ENCODE assay signal across 9 cellular contexts in the genomic region with DNA sequence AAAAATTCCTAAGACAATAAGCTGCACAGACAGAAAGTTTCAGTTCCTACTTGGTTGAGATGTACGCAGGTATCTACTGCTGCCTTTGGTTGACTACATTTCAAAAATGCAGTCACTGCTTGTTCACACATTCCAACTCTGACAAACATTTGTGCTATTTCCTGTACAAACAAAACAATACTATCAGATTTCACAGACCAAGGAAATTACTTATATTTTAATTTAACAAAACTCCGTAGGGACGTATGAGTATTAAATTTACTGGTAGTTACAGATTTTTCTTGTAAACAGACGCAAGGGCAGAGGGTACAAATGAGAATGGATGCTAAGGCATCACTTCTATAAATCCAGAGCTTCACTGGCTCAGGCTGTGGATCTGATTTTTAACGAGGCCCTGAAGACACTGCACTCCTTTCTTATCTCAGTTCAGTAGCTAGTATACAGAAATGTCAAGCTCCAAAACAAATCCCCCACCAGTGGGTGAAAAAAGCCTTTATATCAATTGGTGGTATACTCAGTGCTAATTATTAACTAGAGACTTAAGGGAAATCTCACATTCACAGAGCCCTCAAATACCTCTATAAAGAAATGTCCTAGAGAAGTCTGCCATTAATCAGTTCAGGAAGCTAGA. TPM values are rescaled to one million over a fixed set of nuclear protein-coding genes. Genes with fewer than 3 reads are reported as not detected.
A peak's percentile ranks its signal among the peaks of the same experiment; 100 is the strongest.
DNase-seq lines count a peak whose midpoint lies in the region; ATAC-seq and TF ChIP-seq lines count a peak whose summit lies in the region.
"Had no signal": no experiment of that assay in that cellular context is flagged by ENCODE, and none has a peak within 500 bp of the region (broad histone marks: within the 10 kb centered on the region; RNA-seq: fewer than 3 reads in every experiment).

No MANE protein-coding gene starts in this region.

- peaks cover 3% of the 10 kb centered on the region for H3K79me1 ChIP-seq in trophoblast cell (ENCODE audit: low read length)

- no peak overlapping the region for H4K12ac ChIP-seq in trophoblast cell (ENCODE audit: low read depth, low read length)

- no peaks in the 10 kb centered on the region for H3K27me3 Mint-ChIP-seq in activated naive CD4-positive, alpha-beta T cell treated with anti-CD3 and anti-CD28 coated beads, Interleukin-2, amount 10 ng/mL, durations not matched to agents 7 days and 5 days
- H3K27me3 Mint-ChIP-seq: naive B cell had no signal

- no peaks in the 10 kb centered on the region for H3K27me3 ChIP-seq in body of pancreas
- H3K27me3 ChIP-seq in trophoblast cell (ENCODE audit: insufficient read depth, low read length), result no peaks in the 10 kb centered on the region

- no peak overlapping the region for H3K4ac ChIP-seq in trophoblast cell (ENCODE audit: low read depth, low read length)

- H2BK5ac ChIP-seq in trophoblast cell (ENCODE audit: low read depth, low read length, poor library complexity), result no peak overlapping the region

- H4K8ac ChIP-seq in trophoblast cell (ENCODE audit: low read depth, low read length), result no peak overlapping the region

- no peak overlapping the region for H2BK12ac ChIP-seq in trophoblast cell (ENCODE audit: low read length)

- peak overlapping the region; percentile 47 for H3K4me2 ChIP-seq in trophoblast cell (ENCODE audit: low read length)

- TF ChIP-seq POLR2A in body of pancreas (IDR thresholded peaks at IDR 0.05), result no peak

- no peak overlapping the region for H4K91ac ChIP-seq in trophoblast cell (ENCODE audit: low read depth, low read length)

- H3K9me3 Mint-ChIP-seq in activated naive CD4-positive, alpha-beta T cell treated with anti-CD3 and anti-CD28 coated beads, Interleukin-2, amount 10 ng/mL, durations not matched to agents 7 days and 5 days, result no peaks in the 10 kb centered on the region

- WGBS in body of pancreas, 2 donors, result 36 to 51% methylated on average over 5 of the region's 5 CpGs
- WGBS in trophoblast cell (ENCODE audit: extremely low coverage, insufficient coverage, insufficient read length), result no CpG with 5 or more reads among the region's 5 CpGs

- H3K14ac ChIP-seq in trophoblast cell (ENCODE audit: low read length), result no peak overlapping the region

- no peak overlapping the region for H3K18ac ChIP-seq in trophoblast cell (ENCODE audit: low read length)

- peaks cover 3% of the 10 kb centered on the region for H3K36me3 Mint-ChIP-seq in activated naive CD4-positive, alpha-beta T cell treated with anti-CD3 and anti-CD28 coated beads, Interleukin-2, amount 10 ng/mL, durations not matched to agents 7 days and 5 days

- peaks cover 0 to 9% of the 10 kb centered on the region in 2 donors for H3K36me3 ChIP-seq in body of pancreas (replicated peaks in 1 of 2; ENCODE audit: insufficient read depth in 1 of 2, low read depth in 2 of 2)
- peaks cover 2 to 5% of the 10 kb centered on the region in 2 experiments for H3K36me3 ChIP-seq in trophoblast cell (ENCODE audit: control insufficient read depth in 1 of 2, insufficient read depth in 2 of 2, low read length in 2 of 2)

- H3K4me3 ChIP-seq in body of pancreas (no peak overlapping the region), trophoblast cell (ENCODE audit: low read depth, low read length) (no peak overlapping the region)

- intact Hi-C loops in body of pancreas (cut with DNase I), result no loop called here
- intact Hi-C loops in posterior cingulate gyrus (cut with DNase I), result no loop called here

- no peaks in the 10 kb centered on the region for H3K4me1 Mint-ChIP-seq in activated naive CD4-positive, alpha-beta T cell treated with anti-CD3 and anti-CD28 coated beads, Interleukin-2, amount 10 ng/mL, durations not matched to agents 7 days and 5 days
- H3K4me1 Mint-ChIP-seq: naive B cell had no signal

- H2AFZ ChIP-seq in trophoblast cell (ENCODE audit: insufficient read depth, low read length, poor library complexity), result no peak overlapping the region

- H3K27ac ChIP-seq in body of pancreas (peak overlapping the region in 2 of 4 donors; percentile 59 to 70), trophoblast cell (ENCODE audit: low read depth, low read length) (peak overlapping the region; percentile 85)

- CTCF ChIA-PET in activated naive CD4-positive, alpha-beta T cell treated with anti-CD3 and anti-CD28 coated beads, Interleukin-2, amount 10 ng/mL, durations not matched to agents 7 days and 5 days (lab: Charles Lee), result no interaction called here

- DNase-seq in body of pancreas (no peak), trophoblast cell (peak; percentile 19 to 80), NCI-H2227 (lab: John Stamatoyannopoulos, UW; ENCODE audit: unreplicated experiment) (no peak), posterior cingulate gyrus (no peak), DMS153 (lab: John Stamatoyannopoulos, UW) (no peak)
- no peak for DNase-seq in activated naive CD4-positive, alpha-beta T cell treated with anti-CD3 and anti-CD28 coated beads, Interleukin-2, amount 10 ng/mL, durations not matched to agents 7 days and 5 days
- DNase-seq: naive B cell had no signal

- H3K4me1 ChIP-seq in body of pancreas, result peaks cover 3% of the 10 kb centered on the region
- H3K4me1 ChIP-seq in trophoblast cell (ENCODE audit: control insufficient read depth in 1 of 2, insufficient read depth in 2 of 2, low read length in 2 of 2), result peaks cover 0 to 2% of the 10 kb centered on the region in 2 experiments

- ATAC-seq in GM18907 (IDR thresholded peaks at IDR 0.05; ENCODE audit: unreplicated experiment) (peak; percentile 80), HG03108 (IDR thresholded peaks at IDR 0.05; ENCODE audit: unreplicated experiment) (peak; percentile 86), body of pancreas (peak; percentile 73)

- TF ChIP-seq CTCF in body of pancreas (IDR thresholded peaks at IDR 0.05), result no peak

- H3K79me2 ChIP-seq in trophoblast cell (ENCODE audit: control insufficient read depth, insufficient read depth, low read length, poor library complexity), result no peaks in the 10 kb centered on the region

- no peak overlapping the region for H2BK120ac ChIP-seq in trophoblast cell (ENCODE audit: insufficient read depth, low read length, poor library complexity)

- no peak overlapping the region for H3K23ac ChIP-seq in trophoblast cell (ENCODE audit: low read length)

- H3K9me3 ChIP-seq in body of pancreas, result no peaks in the 10 kb centered on the region
- H3K9me3 ChIP-seq in trophoblast cell (ENCODE audit: insufficient read depth, low read depth, low read length), result no peaks in the 10 kb centered on the region

- H3K9ac ChIP-seq in trophoblast cell (ENCODE audit: low read length), result no peak overlapping the region

- H3K4me3 Mint-ChIP-seq in activated naive CD4-positive, alpha-beta T cell treated with anti-CD3 and anti-CD28 coated beads, Interleukin-2, amount 10 ng/mL, durations not matched to agents 7 days and 5 days, result no peak overlapping the region
- H3K4me3 Mint-ChIP-seq: naive B cell had no signal

- no peak overlapping the region for H2AK5ac ChIP-seq in trophoblast cell (ENCODE audit: low read length)

- no peak overlapping the region for H3K27ac Mint-ChIP-seq in activated naive CD4-positive, alpha-beta T cell treated with anti-CD3 and anti-CD28 coated beads, Interleukin-2, amount 10 ng/mL, durations not matched to agents 7 days and 5 days
- H3K27ac Mint-ChIP-seq: naive B cell had no signal

RNA-seq across cellular contexts. Expression of gene TTC32, which starts 31.7 kb away (rescaled TPM):
- 1 to 10 TPM; 2.0 to 9.3 TPM for total RNA-seq in body of pancreas
- 6.6 and 8.6 TPM in 2 replicates for polyA plus RNA-seq in trophoblast cell (2013)

RNA-seq across cellular contexts. Expression of gene WDR35, which starts 56.4 kb away (rescaled TPM):
- 1 to 10 TPM; 6.7 to 8.9 TPM for total RNA-seq in body of pancreas
- polyA plus RNA-seq in trophoblast cell (2013), result 1.3 and 1.5 TPM in 2 replicates

Comparison
In these comparisons a context has a peak if more than half of its experiments do, and no peak if none do; other contexts are left out.
1. DNase-seq: peak in trophoblast cell (2 of 2); none in body of pancreas (0 of 4), NCI-H2227 (single experiment), posterior cingulate gyrus (0 of 10), activated naive CD4-positive, alpha-beta T cell treated with anti-CD3 and anti-CD28 coated beads, Interleukin-2, amount 10 ng/mL, durations not matched to agents 7 days and 5 days (single experiment) and DMS153 (single experiment).
2. Peak in every context shown above with its lines, with median percentiles within 50 percentile points of each other: ATAC-seq.